ENCODE assay signal across 1 cellular context in genomic region chr13:113825851-113826250, GRCh38.
TF ChIP-seq lines count a peak whose summit lies in the region.

No MANE protein-coding gene starts in this region.

TF ChIP-seq in IMR-90, 13 proteins besides CTCF, POLR2A, EP300 and RAD21:
- TF ChIP-seq MXI1 (IDR thresholded peaks at IDR 0.05; ENCODE audit: borderline replicate concordance, low read depth, low read length) (no peak), CEBPB (IDR thresholded peaks at IDR 0.05; ENCODE audit: low read depth, low read length) (no peak)
TF ChIP-seq in IMR-90: peak in this region for 0.
